In genomic region chr1:227541796-227542152, GRCh38 we compare ENCODE assay signal across 8 cellular contexts. TPM values are rescaled to one million over a fixed set of nuclear protein-coding genes. Genes with fewer than 3 reads are reported as not detected.
A peak's percentile ranks its signal among the peaks of the same experiment; 100 is the strongest.
DNase-seq lines count a peak whose midpoint lies in the region; ATAC-seq, FAIRE-seq and TF ChIP-seq lines count a peak whose summit lies in the region.

No MANE protein-coding gene starts in this region.

- peaks cover 0 to 1% (median 0%) of the 10 kb centered on the region in 5 donors for H3K9me3 Mint-ChIP-seq in CD8-positive, alpha-beta memory T cell
- H3K9me3 Mint-ChIP-seq in natural killer cell treated with Interleukin-12 subunit alpha and Interleukin-12 subunit beta and Interleukin-15 and Interleukin-18, amount 100 ng/mL, for 72 hours = peaks cover 1% of the 10 kb centered on the region

- H3K27me3 Mint-ChIP-seq in CD8-positive, alpha-beta memory T cell = peaks cover 3 to 4% of the 10 kb centered on the region in 2 donors
- H3K27me3 Mint-ChIP-seq in natural killer cell treated with Interleukin-12 subunit alpha and Interleukin-12 subunit beta and Interleukin-15 and Interleukin-18, amount 100 ng/mL, for 72 hours = no peaks in the 10 kb centered on the region

- no peaks in the 10 kb centered on the region for H3K27me3 ChIP-seq in CD8-positive, alpha-beta memory T cell (ENCODE audit: insufficient read depth, low read length, poor library complexity, severe bottlenecking)
- H3K27me3 ChIP-seq in endothelial cell of umbilical vein (ENCODE audit: control insufficient read depth in 2 of 2, insufficient read depth in 2 of 2, low read length in 2 of 2) = peaks cover 0 to 2% of the 10 kb centered on the region in 2 experiments

- CTCF ChIA-PET in CD8-positive, alpha-beta memory T cell (lab: Charles Lee) = interaction anchor here (1.2 to 1.3 kb wide), 2 partner anchors 9 to 222 kb away, joined by 3 read pairs; no protein-coding TSS in a partner anchor
- CTCF ChIA-PET in endothelial cell of umbilical vein (lab: Charles Lee) = interaction anchor here (0.6 to 3.6 kb wide), 7 partner anchors 16 to 624 kb away, joined by 3 to 35 read pairs (median 3); partner anchors contain the start of genes IBA57, WNT9A and ZNF678

- peak overlapping the region; percentile 69 for H2AFZ ChIP-seq in endothelial cell of umbilical vein (ENCODE audit: low read depth, low read length)

- H3K79me2 ChIP-seq in endothelial cell of umbilical vein (ENCODE audit: control insufficient read depth, insufficient read depth, low read length) = no peaks in the 10 kb centered on the region

- H3K4me1 ChIP-seq in CD8-positive, alpha-beta memory T cell (ENCODE audit: insufficient read depth, low read length) = peaks cover 6% of the 10 kb centered on the region
- peaks cover 8% of the 10 kb centered on the region for H3K4me1 ChIP-seq in endothelial cell of umbilical vein (ENCODE audit: control insufficient read depth, extremely low read depth, insufficient read depth, low read length)

- TF ChIP-seq POLR2A in endothelial cell of umbilical vein (IDR thresholded peaks at IDR 0.05; ENCODE audit: low read depth, low read length) = no peak

- no peak for TF ChIP-seq CTCF in endothelial cell of umbilical vein (IDR thresholded peaks at IDR 0.05; ENCODE audit: extremely low read depth in 1 of 2, insufficient read depth in 1 of 2, low read depth in 1 of 2, low read length in 2 of 2)

- intact Hi-C loops in endothelial cell of umbilical vein (cut with micrococcal nuclease) = loop anchor here (1.0 to 5.0 kb wide), 5 partner anchors 22 to 405 kb away; partner anchors contain the start of gene ZNF678

- no TSS peak for BruUV-seq in endothelial cell of umbilical vein (replicated peaks; lab: Mats Ljungman, UMichigan)

- no peaks in the 10 kb centered on the region for H3K9me3 ChIP-seq in CD8-positive, alpha-beta memory T cell (ENCODE audit: low read length)
- H3K9me3 ChIP-seq in endothelial cell of umbilical vein (replicated peaks; ENCODE audit: control insufficient read depth, insufficient read depth, low read length) = no peaks in the 10 kb centered on the region

- H3K36me3 ChIP-seq in CD8-positive, alpha-beta memory T cell (ENCODE audit: insufficient read depth, low read length) = no peaks in the 10 kb centered on the region
- H3K36me3 ChIP-seq in endothelial cell of umbilical vein (ENCODE audit: control insufficient read depth in 2 of 2, extremely low read depth in 1 of 2, insufficient read depth in 2 of 2, low read length in 2 of 2) = no peaks in the 10 kb centered on the region

- H4K20me1 ChIP-seq in endothelial cell of umbilical vein (replicated peaks; ENCODE audit: control insufficient read depth, extremely low read depth, insufficient read depth, low read length) = no peaks in the 10 kb centered on the region

- peak overlapping the region; percentile 33 for H3K4me2 ChIP-seq in endothelial cell of umbilical vein (ENCODE audit: insufficient read depth, low read length)

- H3K4me3 Mint-ChIP-seq in CD8-positive, alpha-beta memory T cell = peak overlapping the region; percentile 57 to 81 (median 65)
- peak overlapping the region; percentile 20 for H3K4me3 Mint-ChIP-seq in natural killer cell treated with Interleukin-12 subunit alpha and Interleukin-12 subunit beta and Interleukin-15 and Interleukin-18, amount 100 ng/mL, for 72 hours

- peak; percentile 4 for ATAC-seq in HG03432 (IDR thresholded peaks at IDR 0.05; ENCODE audit: unreplicated experiment)
- ATAC-seq in natural killer cell treated with Interleukin-12 subunit alpha and Interleukin-12 subunit beta and Interleukin-15 and Interleukin-18, amount 100 ng/mL, for 72 hours = no peak

- H3K9me1 ChIP-seq in endothelial cell of umbilical vein (replicated peaks; ENCODE audit: control insufficient read depth, extremely low read depth, insufficient read depth, low read length) = no peaks in the 10 kb centered on the region

- H3K27ac Mint-ChIP-seq in CD8-positive, alpha-beta memory T cell = no peak overlapping the region
- H3K27ac Mint-ChIP-seq in natural killer cell treated with Interleukin-12 subunit alpha and Interleukin-12 subunit beta and Interleukin-15 and Interleukin-18, amount 100 ng/mL, for 72 hours = no peak overlapping the region

- peak overlapping the region; percentile 39 for H3K9ac ChIP-seq in endothelial cell of umbilical vein (replicated peaks; ENCODE audit: extremely low read depth, insufficient read depth, low read length)

- peak in 2 of 5 donors; percentile 12 to 47 for DNase-seq in CD8-positive, alpha-beta memory T cell
- DNase-seq in endothelial cell of umbilical vein (ENCODE audit: low read depth, low spot score) = no peak
- DNase-seq in natural killer cell treated with Interleukin-12 subunit alpha and Interleukin-12 subunit beta and Interleukin-15 and Interleukin-18, amount 100 ng/mL, for 72 hours (ENCODE audit: low spot score) = no peak
- DNase-seq in NCI-H774 (lab: John Stamatoyannopoulos, UW) = no peak
- DNase-seq in NCI-H187 (lab: John Stamatoyannopoulos, UW) = no peak
- DNase-seq in iPS-NIHi7 (ENCODE audit: extremely low spot score) = no peak
- no peak for DNase-seq in hippocampal formation (lab: John Stamatoyannopoulos, UW)

- POLR2A ChIA-PET in CD8-positive, alpha-beta memory T cell (lab: Charles Lee) = no interaction called here
- POLR2A ChIA-PET in endothelial cell of umbilical vein (lab: Charles Lee) = no interaction called here

- dilution Hi-C loops in endothelial cell of umbilical vein (cut with MboI; ENCODE audit: extremely low pct_ligation_motif_present, low sequenced_read_pairs) = no loop called here

- no peak overlapping the region for H3K27ac ChIP-seq in CD8-positive, alpha-beta memory T cell (ENCODE audit: low read depth, low read length)
- no peak overlapping the region for H3K27ac ChIP-seq in endothelial cell of umbilical vein (ENCODE audit: insufficient read depth, low read depth, low read length)

- peaks cover 5 to 11% (median 6%) of the 10 kb centered on the region in 3 donors for H3K4me1 Mint-ChIP-seq in CD8-positive, alpha-beta memory T cell
- peaks cover 0 to 4% of the 10 kb centered on the region in 2 donors for H3K4me1 Mint-ChIP-seq in natural killer cell treated with Interleukin-12 subunit alpha and Interleukin-12 subunit beta and Interleukin-15 and Interleukin-18, amount 100 ng/mL, for 72 hours (ENCODE audit: low read depth in 2 of 2)

- no peak for FAIRE-seq in endothelial cell of umbilical vein (lab: Jason Lieb, UNC)

- H3K36me3 Mint-ChIP-seq in CD8-positive, alpha-beta memory T cell = peaks cover 0 to 4% (median 0%) of the 10 kb centered on the region in 3 donors
- H3K36me3 Mint-ChIP-seq in natural killer cell treated with Interleukin-12 subunit alpha and Interleukin-12 subunit beta and Interleukin-15 and Interleukin-18, amount 100 ng/mL, for 72 hours = peaks cover 2% of the 10 kb centered on the region

- peak overlapping the region; percentile 43 for H3K4me3 ChIP-seq in CD8-positive, alpha-beta memory T cell (ENCODE audit: low read length)
- H3K4me3 ChIP-seq in endothelial cell of umbilical vein (replicated peaks in 1 of 3; ENCODE audit: insufficient read depth in 1 of 3, low read depth in 1 of 3, low read length in 3 of 3) = peak overlapping the region; percentile 2 to 64 (median 23)

TF ChIP-seq in endothelial cell of umbilical vein, 7 proteins besides CTCF, POLR2A, EP300 and RAD21:
- TF ChIP-seq EZH2 (IDR thresholded peaks at IDR 0.05; ENCODE audit: borderline replicate concordance, low read depth, low read length, severe bottlenecking) = no peak

RNA-seq across cellular contexts. Expression of gene ZNF678, which starts 21.6 kb away (rescaled TPM):
- total RNA-seq in CD8-positive, alpha-beta memory T cell = 1 to 10 TPM; 8.2 to 8.5 TPM
- polyA plus RNA-seq in CD8-positive, alpha-beta memory T cell = 4.0 TPM
- total RNA-seq in endothelial cell of umbilical vein = 7.5 and 7.7 TPM in 2 replicates
- 2.0 and 2.1 TPM in 2 replicates for polyA plus RNA-seq in endothelial cell of umbilical vein
- 2.2 and 2.3 TPM in 2 replicates for polyA plus RNA-seq in endothelial cell of umbilical vein (2011; cell fraction: cytosol; rRNA removed)
- polyA plus RNA-seq in endothelial cell of umbilical vein (2011; cell fraction: nucleus; rRNA removed) = 6.7 and 12.1 TPM in 2 replicates
- 3.5 and 4.3 TPM in 2 replicates for polyA plus RNA-seq in endothelial cell of umbilical vein (2012)
- 16.5 and 30.7 TPM in 2 replicates for polyA minus RNA-seq in endothelial cell of umbilical vein
- polyA minus RNA-seq in endothelial cell of umbilical vein (2011; cell fraction: cytosol; rRNA and poly(A)+ RNA removed) = 3.8 TPM
- polyA minus RNA-seq in endothelial cell of umbilical vein (2011; cell fraction: nucleus; rRNA and poly(A)+ RNA removed) = 27.4 and 51.5 TPM in 2 replicates
- 1 to 10 TPM; 5.7 to 7.6 TPM for total RNA-seq in natural killer cell treated with Interleukin-12 subunit alpha and Interleukin-12 subunit beta and Interleukin-15 and Interleukin-18, amount 100 ng/mL, for 72 hours
